26 cellular contexts compared by ENCODE assay signal in genomic region chr15:96540283-96540682, GRCh38.
"Had no signal": no experiment of that assay in that cellular context is flagged by ENCODE, and none has a peak within 500 bp of the region (broad histone marks: within the 10 kb centered on the region; RNA-seq: fewer than 3 reads in every experiment).

No MANE protein-coding gene starts in this region.

- H3K4me1 ChIP-seq: stomach, testis, thyroid gland, tibial artery, tibial nerve, transverse colon, upper lobe of left lung, upper lobe of right lung, uterus, vagina had no signal

- H3K27ac ChIP-seq: stomach, suprapubic skin, testis, thoracic aorta, thyroid gland, tibial artery, tibial nerve, transverse colon, upper lobe of left lung, upper lobe of right lung, uterus, vagina had no signal

- DNase-seq: stimulated activated CD4-positive, alpha-beta T cell treated with anti-CD3 and anti-CD28 coated beads, Interleukin-2, amount 100 ng/mL, for 48 hours; stimulated activated CD4-positive, alpha-beta T cell treated with anti-CD3 and anti-CD28 coated beads, Interleukin-4, amount 100 ng/mL, for 1 hour; stimulated activated CD4-positive, alpha-beta T cell treated with anti-CD3 and anti-CD28 coated beads, Interleukin-4, amount 100 ng/mL, for 24 hours; stimulated activated CD4-positive, alpha-beta T cell treated with anti-CD3 and anti-CD28 coated beads, Interleukin-4, amount 100 ng/mL, for 4 hours; stimulated activated CD8-positive, alpha-beta memory T cell treated with anti-CD3 and anti-CD28 coated beads, Interleukin-4, amount 100 ng/mL, for 48 hours; stimulated activated naive B cell treated with anti-CD40 and anti-IgM and Interleukin-4, amounts not matched to agents 10 μg/mL and 1 μg/mL and 100 μg/mL, for 72 hours; stimulated activated naive CD4-positive, alpha-beta T cell; stimulated activated naive CD4-positive, alpha-beta T cell treated with Interleukin-2 at 50 U/mL for 16 hours; stimulated activated naive CD8-positive, alpha-beta T cell treated with anti-CD3 and anti-CD28 coated beads, Interleukin-15, amount 100 ng/mL, for 72 hours; stimulated activated naive CD8-positive, alpha-beta T cell treated with anti-CD3 and anti-CD28 coated beads, Interleukin-15, Interleukin-2, amounts not matched to agents 100 U/mL and 50 U/mL, for 24 hours; stomach; substantia nigra; testis; thyroid gland; tibial artery; transverse colon; trophoblast cell; upper lobe of left lung; upper lobe of right lung; uterus had no signal

- ATAC-seq: stimulated activated effector memory CD8-positive, alpha-beta T cell treated with anti-CD3 and anti-CD28 coated beads, Interleukin-12 subunit alpha, Interleukin-12 subunit beta, amount 100 ng/mL, for 72 hours; stimulated activated memory B cell treated with anti-CD40 and anti-IgM and Interleukin-4, amounts not matched to agents 10 μg/mL and 1 μg/mL and 100 μg/mL, for 72 hours; stimulated activated naive B cell treated with anti-CD40 and anti-IgM and Interleukin-4, amounts not matched to agents 10 μg/mL and 1 μg/mL and 100 μg/mL, for 72 hours; stimulated activated naive CD8-positive, alpha-beta T cell treated with anti-CD3 and anti-CD28 coated beads, Interleukin-15, amount 100 ng/mL, for 72 hours; stimulated activated naive CD8-positive, alpha-beta T cell treated with anti-CD3 and anti-CD28 coated beads, Interleukin-15, Interleukin-2, amounts not matched to agents 100 U/mL and 50 U/mL, for 24 hours; upper lobe of right lung had no signal

- H3K27me3 ChIP-seq: stomach, suprapubic skin, testis, thyroid gland, tibial artery, tibial nerve, upper lobe of left lung, upper lobe of right lung, vagina had no signal

- H3K4me3 ChIP-seq: stomach, suprapubic skin, testis, thoracic aorta, thyroid gland, tibial artery, tibial nerve, transverse colon, upper lobe of left lung, upper lobe of right lung, uterus, vagina had no signal

- H3K36me3 ChIP-seq: stomach, suprapubic skin, thoracic aorta, thyroid gland, tibial artery, tibial nerve, transverse colon, upper lobe of left lung, upper lobe of right lung, uterus, vagina had no signal

- H3K9me3 ChIP-seq: stomach, suprapubic skin, testis, thoracic aorta, thyroid gland, tibial artery, tibial nerve, transverse colon, upper lobe of left lung, upper lobe of right lung, uterus, vagina had no signal
